Comparison of ENCODE assay signal across 7 cellular contexts in the genomic region with DNA sequence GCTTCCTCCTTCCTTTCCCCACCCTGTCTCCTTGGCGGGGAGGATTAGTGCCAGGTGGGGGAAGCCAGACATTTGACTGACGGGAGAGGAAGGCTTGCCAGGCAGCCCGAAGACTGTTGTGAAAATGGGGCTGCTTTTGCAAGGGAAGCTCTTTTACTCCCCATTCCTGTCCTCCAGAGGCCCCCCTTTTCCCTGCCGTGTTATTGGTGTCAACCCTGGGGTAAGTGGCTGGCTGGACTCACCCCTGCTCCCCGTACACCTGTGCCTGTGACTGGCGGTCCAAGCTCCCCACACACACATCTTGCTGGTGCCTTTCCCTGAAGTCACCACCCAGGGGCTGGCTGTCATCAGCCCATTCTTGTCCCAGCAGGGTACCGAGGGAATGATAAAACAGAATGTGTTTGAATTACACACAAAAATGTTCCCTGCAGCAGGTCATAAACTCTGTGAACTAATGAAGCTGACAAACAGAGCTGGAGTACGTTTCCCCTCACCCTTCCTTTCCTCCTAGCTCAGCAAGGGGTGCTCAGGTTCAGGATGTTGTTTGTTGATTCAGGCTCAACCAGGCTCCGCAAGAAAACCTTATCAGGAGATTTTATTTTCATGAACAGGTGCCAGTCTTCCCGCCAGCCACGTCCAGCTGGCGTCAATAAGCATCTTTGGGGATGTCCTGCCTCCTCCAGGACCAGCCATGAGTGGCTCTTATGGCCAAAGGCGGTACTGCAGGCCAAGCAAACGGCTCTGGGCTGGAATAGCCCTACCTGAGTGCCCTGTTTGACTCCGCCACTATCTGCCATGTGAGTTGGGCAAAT. TPM values are rescaled to one million over a fixed set of nuclear protein-coding genes. Genes with fewer than 3 reads are reported as not detected.
A peak's percentile ranks its signal among the peaks of the same experiment; 100 is the strongest.
DNase-seq lines count a peak whose midpoint lies in the region; ATAC-seq, FAIRE-seq and TF ChIP-seq lines count a peak whose summit lies in the region.
"Had no signal": no experiment of that assay in that cellular context is flagged by ENCODE, and none has a peak within 500 bp of the region (broad histone marks: within the 10 kb centered on the region; RNA-seq: fewer than 3 reads in every experiment).

No MANE protein-coding gene starts in this region.

- WGBS in pancreas, 2 donors, result 24 to 28% methylated on average over 14 to 15 of the region's 15 CpGs

- H3K36me3 ChIP-seq in brain microvascular endothelial cell (replicated peaks) (no peaks in the 10 kb centered on the region), pancreas (no peaks in the 10 kb centered on the region)

- H3K4me1 ChIP-seq in pancreas, result peaks cover 0 to 6% (median 5%) of the 10 kb centered on the region in 3 donors

- no peak overlapping the region for H3K27ac ChIP-seq in brain microvascular endothelial cell
- no peak overlapping the region for H3K27ac ChIP-seq in pancreas

- no peaks in the 10 kb centered on the region for H3K9me3 ChIP-seq in pancreas

- in situ Hi-C loops in brain microvascular endothelial cell (cut with HindIII; ENCODE audit: low pct_ligation_motif_present, low sequenced_read_pairs), result no loop called here

- TF ChIP-seq CTCF in brain microvascular endothelial cell (IDR thresholded peaks at IDR 0.05; ENCODE audit: low read depth, low read length, missing control alignments), result peak; percentile 86
- peak; percentile 66 to 87 (median 78) for TF ChIP-seq CTCF in pancreas (IDR thresholded peaks at IDR 0.05)

- ATAC-seq in pancreas (peak; percentile 66 to 75 (median 69)), HG02678 (IDR thresholded peaks at IDR 0.05; ENCODE audit: unreplicated experiment) (no peak)

- no peaks in the 10 kb centered on the region for H3K27me3 ChIP-seq in brain microvascular endothelial cell (replicated peaks)
- no peaks in the 10 kb centered on the region for H3K27me3 ChIP-seq in pancreas

- intact Hi-C loops in pancreas (cut with DNase I), result no loop called here

- no peak for FAIRE-seq in pancreas (lab: Jason Lieb, UNC)

- DNase-seq in GM03348 (ENCODE audit: low spot score), result peak; percentile 74
- peak; percentile 13 to 34 for DNase-seq in NCI-H187 (lab: John Stamatoyannopoulos, UW)
- DNase-seq in brain microvascular endothelial cell, result peak; percentile 22
- DNase-seq in pancreas, result peak in 4 of 6 donors; percentile 56 to 77 (median 73)
- no peak for DNase-seq in HPDE6-E6E7 (ENCODE audit: extremely low spot score)
- DNase-seq: activated T-cell treated with anti-CD3 and anti-CD28 coated beads, Interleukin-2, amount 50 U/mL, for 4 hours had no signal

- H3K4me3 ChIP-seq in brain microvascular endothelial cell (ENCODE audit: low read depth, low read length) (no peak overlapping the region), pancreas (no peak overlapping the region)

RNA-seq across cellular contexts. Expression of a gene that starts 4.3 kb away (rescaled TPM):
- 1 to 10 TPM; 2.3 to 7.4 (median 3.4) TPM for total RNA-seq in pancreas
- polyA plus RNA-seq in pancreas, result 1 to 10 TPM; 5.7 to 6.3 TPM

RNA-seq across cellular contexts. Expression of a gene that starts 17.7 kb away (rescaled TPM):
- 1 to 10 TPM; 2.2 to 5.2 (median 4.0) TPM for total RNA-seq in pancreas
- polyA plus RNA-seq in pancreas, result 1 to 10 TPM; 7.8 to 8.8 TPM

RNA-seq across cellular contexts. Expression of a gene that starts 26.1 kb away (rescaled TPM):
- 10 to 100 TPM; 14.4 to 32.3 (median 18.7) TPM for total RNA-seq in pancreas
- polyA plus RNA-seq in pancreas, result 10 to 100 TPM; 62.5 to 76.3 TPM

RNA-seq across cellular contexts. Expression of a gene that starts 48.8 kb away (rescaled TPM):
- total RNA-seq in pancreas, result 10 to 100 TPM in 3 of 6 donors, 1 to 10 TPM in 3; 7.5 to 32.9 (median 11.9) TPM
- polyA plus RNA-seq in pancreas, result 10 to 100 TPM; 21.8 to 33.1 TPM

RNA-seq across cellular contexts. Expression of a gene that starts 58.5 kb away (rescaled TPM):
- 10 to 100 TPM in 1 of 6 donors, 1 to 10 TPM in 5; 6.3 to 13.2 (median 8.5) TPM for total RNA-seq in pancreas
- 10 to 100 TPM; 13.0 to 14.6 TPM for polyA plus RNA-seq in pancreas
